In the genomic region with DNA sequence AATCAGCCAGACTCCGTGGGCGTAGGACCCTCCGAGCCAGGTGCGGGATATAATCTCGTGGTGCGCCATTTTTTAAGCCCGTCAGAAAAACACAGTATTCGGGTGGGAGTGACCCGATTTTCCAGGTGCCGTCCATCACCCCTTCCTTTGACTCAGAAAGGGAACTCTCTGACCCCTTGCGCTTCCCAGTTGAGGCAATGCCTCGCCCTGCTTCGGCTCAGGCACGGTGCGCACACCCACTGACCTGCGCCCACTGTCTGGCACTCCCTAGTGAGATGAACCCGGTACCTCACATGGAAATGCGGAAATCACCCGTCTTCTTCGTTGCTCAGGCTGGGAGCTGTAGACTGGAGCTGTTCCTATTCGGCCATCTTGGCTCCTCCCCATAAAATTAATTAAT, we compare ENCODE assay signal across 3 cellular contexts.
A peak's percentile ranks its signal among the peaks of the same experiment; 100 is the strongest.
DNase-seq lines count a peak whose midpoint lies in the region; ATAC-seq lines count a peak whose summit lies in the region.
"Not testable (repeated sequence)": the region's sequence is repeated elsewhere in the genome, so short reads cannot be mapped to it uniquely, and the experiment has no call there.

No MANE protein-coding gene starts in this region.

- ATAC-seq in Right ventricle myocardium inferior, result not testable (repeated sequence)

- intact Hi-C loops in Right ventricle myocardium inferior (cut with DNase I), result not testable (repeated sequence)

- DNase-seq in Daoy (ENCODE audit: low read depth), result peak; percentile 6
- peak; percentile 3 for DNase-seq in ELF-1 (ENCODE audit: low read depth, low spot score)
- DNase-seq in Right ventricle myocardium inferior (ENCODE audit: missing footprints), result peak; percentile 37
